In the genomic region with DNA sequence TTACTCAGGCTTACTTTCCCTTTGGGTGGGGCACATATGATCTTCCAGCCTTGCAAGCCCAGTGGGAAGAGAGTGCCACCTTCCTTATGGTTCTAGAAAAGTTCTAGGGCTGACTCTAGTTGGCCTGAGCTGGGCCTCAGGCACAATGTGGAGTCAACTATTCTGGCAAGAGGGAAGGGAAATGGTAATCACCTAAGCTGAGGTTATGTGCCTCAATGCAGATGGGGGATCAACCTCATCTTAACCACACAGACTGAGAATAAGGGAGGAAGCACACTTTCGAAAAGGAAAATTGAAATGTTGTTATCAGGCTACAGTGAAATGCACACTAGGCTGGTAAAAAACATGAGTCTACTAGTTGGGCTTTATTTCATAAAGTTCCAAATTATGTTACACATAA, we compare ENCODE assay signal across 26 cellular contexts.
"Had no signal": no experiment of that assay in that cellular context is flagged by ENCODE, and none has a peak within 500 bp of the region (broad histone marks: within the 10 kb centered on the region; RNA-seq: fewer than 3 reads in every experiment).

No MANE protein-coding gene starts in this region.

- H3K36me3 ChIP-seq: gastrocnemius medialis, lower lobe of right lung, prostate gland, sigmoid colon, tibial artery had no signal

- DNase-seq: dorsolateral prefrontal cortex; effector CD4-positive, alpha-beta T cell; foreskin fibroblast; gastrocnemius medialis; head of caudate nucleus; left ventricle myocardium superior; lower lobe of right lung; mucosa of descending colon; naive B cell; nucleus accumbens; right cardiac atrium; sigmoid colon; stimulated activated CD4-positive, alpha-beta T cell treated with anti-CD3 and anti-CD28 coated beads, Interleukin-2, amount 100 ng/mL, for 24 hours; stimulated activated CD4-positive, alpha-beta T cell treated with anti-CD3 and anti-CD28 coated beads, Interleukin-4, amount 100 ng/mL, for 24 hours; stimulated activated naive CD4-positive, alpha-beta T cell treated with Interleukin-2 at 50 U/mL for 16 hours; substantia nigra; testis; tibial artery had no signal

- H3K27ac Mint-ChIP-seq: memory B cell; mesothelial cell of epicardium; naive B cell; natural killer cell treated with Interleukin-12 subunit alpha and Interleukin-12 subunit beta and Interleukin-15 and Interleukin-18, amount 100 ng/mL, for 72 hours; stimulated activated effector memory CD8-positive, alpha-beta T cell treated with anti-CD3 and anti-CD28 coated beads, Interleukin-12 subunit alpha, Interleukin-12 subunit beta, amount 100 ng/mL, for 72 hours; type B pancreatic cell had no signal

- H3K4me1 Mint-ChIP-seq: memory B cell; naive B cell; stimulated activated effector memory CD8-positive, alpha-beta T cell treated with anti-CD3 and anti-CD28 coated beads, Interleukin-12 subunit alpha, Interleukin-12 subunit beta, amount 100 ng/mL, for 72 hours had no signal

- H3K4me1 ChIP-seq: gastrocnemius medialis, lower lobe of right lung, prostate gland, sigmoid colon, testis, tibial artery had no signal

- H3K9me3 Mint-ChIP-seq: memory B cell; stimulated activated effector memory CD8-positive, alpha-beta T cell treated with anti-CD3 and anti-CD28 coated beads, Interleukin-12 subunit alpha, Interleukin-12 subunit beta, amount 100 ng/mL, for 72 hours; type B pancreatic cell had no signal

- H3K36me3 Mint-ChIP-seq: memory B cell; naive B cell; natural killer cell treated with Interleukin-12 subunit alpha and Interleukin-12 subunit beta and Interleukin-15 and Interleukin-18, amount 100 ng/mL, for 72 hours; stimulated activated effector memory CD8-positive, alpha-beta T cell treated with anti-CD3 and anti-CD28 coated beads, Interleukin-12 subunit alpha, Interleukin-12 subunit beta, amount 100 ng/mL, for 72 hours; type B pancreatic cell had no signal

- H3K4me3 ChIP-seq: dorsolateral prefrontal cortex, gastrocnemius medialis, lower lobe of right lung, mucosa of descending colon, prostate gland, sigmoid colon, testis, tibial artery had no signal

- H3K4me3 Mint-ChIP-seq: memory B cell; mesothelial cell of epicardium; naive B cell; natural killer cell treated with Interleukin-12 subunit alpha and Interleukin-12 subunit beta and Interleukin-15 and Interleukin-18, amount 100 ng/mL, for 72 hours; stimulated activated effector memory CD8-positive, alpha-beta T cell treated with anti-CD3 and anti-CD28 coated beads, Interleukin-12 subunit alpha, Interleukin-12 subunit beta, amount 100 ng/mL, for 72 hours; type B pancreatic cell had no signal

- H3K27me3 Mint-ChIP-seq: type B pancreatic cell had no signal

- H3K27me3 ChIP-seq: dorsolateral prefrontal cortex, gastrocnemius medialis, sigmoid colon, testis, tibial artery had no signal

- H3K9me3 ChIP-seq: gastrocnemius medialis, lower lobe of right lung, mucosa of descending colon, prostate gland, sigmoid colon, testis, tibial artery had no signal

- H3K27ac ChIP-seq: dorsolateral prefrontal cortex, epithelial cell of prostate, gastrocnemius medialis, lower lobe of right lung, prostate gland, sigmoid colon, testis, tibial artery had no signal

- ATAC-seq: esophagus mucosa; gastrocnemius medialis; left ventricle myocardium superior; lower lobe of right lung; mucosa of descending colon; natural killer cell treated with Interleukin-12 subunit alpha and Interleukin-12 subunit beta and Interleukin-15 and Interleukin-18, amount 100 ng/mL, for 72 hours; right cardiac atrium; stimulated activated effector memory CD8-positive, alpha-beta T cell treated with anti-CD3 and anti-CD28 coated beads, Interleukin-12 subunit alpha, Interleukin-12 subunit beta, amount 100 ng/mL, for 72 hours had no signal
